ENCODE assay signal across 8 cellular contexts in genomic region chr12:53675701-53676607, GRCh38. TPM values are rescaled to one million over a fixed set of nuclear protein-coding genes. Genes with fewer than 3 reads are reported as not detected.
A peak's percentile ranks its signal among the peaks of the same experiment; 100 is the strongest.
DNase-seq lines count a peak whose midpoint lies in the region; ATAC-seq, FAIRE-seq and TF ChIP-seq lines count a peak whose summit lies in the region.

Gene ATP5MC2 (minus strand): TSS chr12:53676083. CDS start chr12:53672614, 3,469 bp downstream.

- CTCF ChIA-PET in CD4-positive, alpha-beta memory T cell (lab: Charles Lee; ENCODE audit: partially characterized antibody) = interaction anchor here (1.0 to 5.5 kb wide), 20 partner anchors 8 to 670 kb away, joined by 3 to 38 read pairs (median 6); partner anchors contain the start of genes ATF7, CALCOCO1 and EIF4B
- CTCF ChIA-PET in HepG2 (lab: Yijun Ruan, JAX; ENCODE audit: low intra/inter-chr PET ratio, low total read pairs) = interaction anchor here (0.8 to 3.0 kb wide), 5 partner anchors 17 to 138 kb away, joined by 3 to 76 read pairs (median 3); partner anchors contain the start of gene ATF7

- TF ChIP-seq RAD21 in HepG2 (CRISPR knock-in tag; IDR thresholded peaks at IDR 0.05) = peak; percentile 100

- peak within 1 kb of the TSS; percentile 91 to 98 (median 95) for H3K4me3 Mint-ChIP-seq in CD4-positive, alpha-beta memory T cell

- H3K4me2 ChIP-seq in HepG2 (ENCODE audit: low read depth, low read length) = peak within 1 kb of the TSS; percentile 83

- ATAC-seq in GM19397 (IDR thresholded peaks at IDR 0.05; ENCODE audit: unreplicated experiment) (peak; percentile 93), HG03571 (IDR thresholded peaks at IDR 0.05; ENCODE audit: unreplicated experiment) (peak; percentile 91), HepG2 (peak; percentile 96)

- H3K27ac Mint-ChIP-seq in CD4-positive, alpha-beta memory T cell = peak within 1 kb of the TSS; percentile 93 to 98 (median 97)

- peaks cover 36% of the 10 kb centered on the region for H3K4me1 ChIP-seq in CD4-positive, alpha-beta memory T cell (ENCODE audit: insufficient read depth, low read length)
- H3K4me1 ChIP-seq in HepG2 (ENCODE audit: insufficient read depth, low read length) = peaks cover 25% of the 10 kb centered on the region

- peaks cover 8% of the 10 kb centered on the region for H3K27me3 ChIP-seq in CD4-positive, alpha-beta memory T cell (ENCODE audit: insufficient read depth, low read length)
- peaks cover 0 to 12% of the 10 kb centered on the region in 2 experiments; a peak in 1 of 5 replicates for H3K27me3 ChIP-seq in HepG2 (ENCODE audit: control insufficient read depth in 1 of 2, insufficient read depth in 2 of 2, low read length in 2 of 2)

- BruUV-seq in HepG2 (replicated peaks; lab: Mats Ljungman, UMichigan) = TSS peak; percentile 50

- H3K27me3 Mint-ChIP-seq in CD4-positive, alpha-beta memory T cell = peaks cover 15% of the 10 kb centered on the region in 2 donors

- no peaks in the 10 kb centered on the region for H3K9me3 ChIP-seq in CD4-positive, alpha-beta memory T cell (ENCODE audit: control insufficient read depth in 1 of 2, low read length in 2 of 2)
- no peaks in the 10 kb centered on the region for H3K9me3 ChIP-seq in HepG2 (ENCODE audit: low read length)

- TF ChIP-seq CTCF in HepG2 (CRISPR knock-in tag; IDR thresholded peaks at IDR 0.05) = peak; percentile 100

- 28% methylated on average over 23 of the region's 61 CpGs for WGBS in HepG2 (ENCODE audit: low lambda C conversion rate)

- peaks cover 19% of the 10 kb centered on the region for H3K79me2 ChIP-seq in HepG2 (ENCODE audit: insufficient read depth, low read length)

- H2AFZ ChIP-seq in HepG2 (ENCODE audit: low read length) = peak within 1 kb of the TSS; percentile 52

- TF ChIP-seq EP300 in HepG2 (IDR thresholded peaks at IDR 0.05; ENCODE audit: low read depth in 2 of 2, low read length in 2 of 2) (0 out of 4 replicates have a peak, but pooled peaks of 1 of the 2 experiments have one; percentile 74), HepG2 (CRISPR knock-in tag; IDR thresholded peaks at IDR 0.05; ENCODE audit: borderline replicate concordance) (peak; percentile 29; the same call in 1 of the 2 replicates)

- no peaks in the 10 kb centered on the region for H4K20me1 ChIP-seq in HepG2 (ENCODE audit: insufficient read depth, low read length)

- DNase-seq in CD4-positive, alpha-beta memory T cell = peak; percentile 96 to 98 (median 98)
- DNase-seq in NCI-H774 (lab: John Stamatoyannopoulos, UW) (peak; percentile 99), dermis blood vessel endothelial cell (peak; percentile 99), HepG2 (ENCODE audit: low spot score) (peak; percentile 96)
- peak; percentile 97 for DNase-seq in activated CD4-positive, alpha-beta T cell treated with anti-CD3 and anti-CD28 coated beads, Interleukin-2, amount 50 U/mL, for 4 hours
- DNase-seq in stimulated activated CD4-positive, alpha-beta T cell treated with anti-CD3 and anti-CD28 coated beads, Interleukin-4, amount 100 ng/mL, for 1 hour = peak; percentile 97

- H3K36me3 ChIP-seq in CD4-positive, alpha-beta memory T cell (ENCODE audit: insufficient read depth, low read length) = peaks cover 22% of the 10 kb centered on the region
- H3K36me3 ChIP-seq in HepG2 (replicated peaks in 1 of 2; ENCODE audit: control insufficient read depth in 1 of 2, insufficient read depth in 2 of 2, low read length in 2 of 2) = peaks cover 0 to 15% of the 10 kb centered on the region in 2 experiments; a peak in 4 of 5 replicates

- peaks cover 0 to 2% (median 0%) of the 10 kb centered on the region in 8 donors for H3K9me3 Mint-ChIP-seq in CD4-positive, alpha-beta memory T cell

- POLR2A ChIA-PET in CD4-positive, alpha-beta memory T cell (lab: Charles Lee; ENCODE audit: partially characterized antibody) = interaction anchor here (0.6 to 3.6 kb wide), 17 partner anchors 11 to 331 kb away, joined by 3 to 38 read pairs (median 4); partner anchors contain the start of genes ATF7, CALCOCO1, CISTR and MAP3K12
- POLR2A ChIA-PET in HepG2 (lab: Yijun Ruan, JAX) = interaction anchor here (0.6 to 4.0 kb wide), 23 partner anchors 9 to 604 kb away, joined by 3 to 65 read pairs (median 4); partner anchors contain the start of genes ATF7, CALCOCO1, CBX5 and HNRNPA1

- peak; percentile 95 for FAIRE-seq in HepG2 (lab: Jason Lieb, UNC)

- peaks cover 7 to 37% of the 10 kb centered on the region in 2 donors for H3K36me3 Mint-ChIP-seq in CD4-positive, alpha-beta memory T cell

- peak within 1 kb of the TSS; percentile 59 for H3K27ac ChIP-seq in CD4-positive, alpha-beta memory T cell (ENCODE audit: low read depth, low read length)
- peak within 1 kb of the TSS; percentile 88 for H3K27ac ChIP-seq in HepG2 (ENCODE audit: extremely low read length, insufficient read depth, low read length)

- H3K9ac ChIP-seq in HepG2 (ENCODE audit: insufficient read depth, low read depth, low read length) = peak within 1 kb of the TSS; percentile 82

- H3K4me3 ChIP-seq in CD4-positive, alpha-beta memory T cell (ENCODE audit: low read length in 2 of 2) = peak within 1 kb of the TSS; percentile 82 to 89
- peak within 1 kb of the TSS; percentile 60 to 79 (median 64) for H3K4me3 ChIP-seq in HepG2 (replicated peaks in 1 of 3; ENCODE audit: insufficient read depth in 1 of 3, low read depth in 2 of 3, low read length in 3 of 3)

- intact Hi-C loops in CD4-positive, alpha-beta memory T cell (cut with micrococcal nuclease) = loop anchor here (1.0 to 5.0 kb wide), 4 partner anchors 21 to 379 kb away; partner anchors contain the start of genes ATF7, CALCOCO1, MYG1 and PFDN5
- intact Hi-C loops in HepG2 (cut with micrococcal nuclease; ENCODE audit: unreplicated experiment) = loop anchor here (1.0 to 5.0 kb wide), 3 partner anchors 34 to 133 kb away; partner anchors contain the start of gene ATF7

- TF ChIP-seq POLR2A in HepG2 (IDR thresholded peaks at IDR 0.05; ENCODE audit: insufficient read depth in 1 of 2, low read depth in 2 of 2, low read length in 2 of 2) = peak; percentile 90 to 91

- peaks cover 18 to 39% (median 31%) of the 10 kb centered on the region in 4 donors for H3K4me1 Mint-ChIP-seq in CD4-positive, alpha-beta memory T cell

- in situ Hi-C loops in HepG2 (cut with HindIII; ENCODE audit: extremely low pct_ligation_motif_present, low pct_unique_long_range_greater_than_20kb) = loop anchor here (5.0 kb wide), 2 partner anchors 49 to 134 kb away; partner anchors contain the start of gene ATF7

TF ChIP-seq in HepG2, 621 proteins besides CTCF, POLR2A, EP300 and RAD21 (continues in another document):
- 0 out of 2 replicates have a peak, but pooled peaks have one; percentile 61 for TF ChIP-seq CC2D1A (CRISPR knock-in tag; IDR thresholded peaks at IDR 0.05)
- TF ChIP-seq ZNF10 (CRISPR knock-in tag; IDR thresholded peaks at IDR 0.05; ENCODE audit: borderline replicate concordance, low read depth) = no peak
- peak; percentile 78 for TF ChIP-seq NFRKB (IDR thresholded peaks at IDR 0.05)
- no peak for TF ChIP-seq PHB2 (IDR thresholded peaks at IDR 0.05; ENCODE audit: partially characterized antibody)
- TF ChIP-seq ZNF788 (CRISPR knock-in tag; IDR thresholded peaks at IDR 0.05; ENCODE audit: borderline replicate concordance) = peak; percentile 95; the same call in 1 of the 2 replicates
- no peak for TF ChIP-seq RORA (CRISPR knock-in tag; IDR thresholded peaks at IDR 0.05)
- TF ChIP-seq YEATS4 (CRISPR knock-in tag; IDR thresholded peaks at IDR 0.05; ENCODE audit: borderline replicate concordance) = peak; percentile 93
- peak; percentile 98 for TF ChIP-seq LBX2 (CRISPR knock-in tag; IDR thresholded peaks at IDR 0.05; ENCODE audit: borderline replicate concordance)
- peak; percentile 90 for TF ChIP-seq SP4 (CRISPR knock-in tag; IDR thresholded peaks at IDR 0.05)
- TF ChIP-seq DRAP1 (CRISPR knock-in tag; IDR thresholded peaks at IDR 0.05) = peak; percentile 78
- TF ChIP-seq SAP130 (CRISPR knock-in tag; IDR thresholded peaks at IDR 0.05; ENCODE audit: low read depth) = peak; percentile 91
- TF ChIP-seq ZNF253 (CRISPR knock-in tag; IDR thresholded peaks at IDR 0.05; ENCODE audit: borderline replicate concordance) = peak; percentile 94; the same call in 1 of the 2 replicates
- peak; percentile 94 for TF ChIP-seq TMF1 (CRISPR knock-in tag; IDR thresholded peaks at IDR 0.05; ENCODE audit: low read depth)

RNA-seq across cellular contexts. Expression of gene ATP5MC2, which starts in this region (rescaled TPM):
- total RNA-seq in CD4-positive, alpha-beta memory T cell = 100 to 1,000 TPM; 238 to 246 TPM
- polyA plus RNA-seq in CD4-positive, alpha-beta memory T cell = 100 to 1,000 TPM; 519 to 581 TPM
- total RNA-seq in dermis blood vessel endothelial cell (130 and 195 TPM in 2 replicates), HepG2 (2016; rRNA removed; fragmentation: Illumina TruSeq; extraction: Trizol) (230 and 280 TPM in 2 replicates)
- 151 and 157 TPM in 2 replicates for total RNA-seq in HepG2 (2016; cell fraction: cytosol; rRNA removed; fragmentation: Illumina TruSeq; extraction: Trizol; ENCODE audit: low read depth)
- 232 and 280 TPM in 2 replicates for total RNA-seq in HepG2 (2016; cell fraction: insoluble cytoplasmic fraction; rRNA removed; fragmentation: Illumina TruSeq; extraction: Trizol)
- 204 and 221 TPM in 2 replicates for total RNA-seq in HepG2 (2016; cell fraction: membrane; rRNA removed; fragmentation: Illumina TruSeq; extraction: Trizol)
- 76.9 and 91.1 TPM in 2 replicates for total RNA-seq in HepG2 (2016; cell fraction: nucleus; rRNA removed; fragmentation: Illumina TruSeq; extraction: Trizol)
- polyA plus RNA-seq in HepG2 (2011; rRNA removed) = 257 and 310 TPM in 2 replicates
- 284 and 385 TPM in 2 replicates for polyA plus RNA-seq in HepG2 (2011; cell fraction: cytosol; rRNA removed)
- 86.5 and 86.7 TPM in 2 replicates for polyA plus RNA-seq in HepG2 (2011; cell fraction: nucleus; rRNA removed)
- 317 and 363 TPM in 2 replicates for polyA plus RNA-seq in HepG2 (2012)
- 221 and 241 TPM in 2 replicates for polyA plus RNA-seq in HepG2 (2016; cell fraction: cytosol; fragmentation: Illumina TruSeq; extraction: Trizol; ENCODE audit: low read depth)
- 345 and 371 TPM in 2 replicates for polyA plus RNA-seq in HepG2 (2016; cell fraction: insoluble cytoplasmic fraction; fragmentation: Illumina TruSeq; extraction: Trizol; ENCODE audit: low read depth)
- 262 and 271 TPM in 2 replicates for polyA plus RNA-seq in HepG2 (2016; cell fraction: membrane; fragmentation: Illumina TruSeq; extraction: Trizol; ENCODE audit: low read depth)
- polyA plus RNA-seq in HepG2 (2016; cell fraction: nucleus; fragmentation: Illumina TruSeq; extraction: Trizol; ENCODE audit: insufficient read depth, low read depth) = 159 and 177 TPM in 2 replicates
- polyA minus RNA-seq in HepG2 (2011; rRNA and poly(A)+ RNA removed; ENCODE audit: low replicate concordance) = 938 and 2,113 TPM in 2 replicates
- 149 and 170 TPM in 2 replicates for polyA minus RNA-seq in HepG2 (2011; cell fraction: cytosol; rRNA and poly(A)+ RNA removed)
- 81.6 and 93.6 TPM in 2 replicates for polyA minus RNA-seq in HepG2 (2011; cell fraction: nucleus; rRNA and poly(A)+ RNA removed)

Comparison
In these comparisons a context has a peak if more than half of its experiments do, and no peak if none do; other contexts are left out.
1. Peak in every context shown above with its lines: DNase-seq, ATAC-seq, H3K4me3 ChIP-seq and H3K27ac ChIP-seq.